10 cellular contexts compared by ENCODE assay signal in the genomic region with DNA sequence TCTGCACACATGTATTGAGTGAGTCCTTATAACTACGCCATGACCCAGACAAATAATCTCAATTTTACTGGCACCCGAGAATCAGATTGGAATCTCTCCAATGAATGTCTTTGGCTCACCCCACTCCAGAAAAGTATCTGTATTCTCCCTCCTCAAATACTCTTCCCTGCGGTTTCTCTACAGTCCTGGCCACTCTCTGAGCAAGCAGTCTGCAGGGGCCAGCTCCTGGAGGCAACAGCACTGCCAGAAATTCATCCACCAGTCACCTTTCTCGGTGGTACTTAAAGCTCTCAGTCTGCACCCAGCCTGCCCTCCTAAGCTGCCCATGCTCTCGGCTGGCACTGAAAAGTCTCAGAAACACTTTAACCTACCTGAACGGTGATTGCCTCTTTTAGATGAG. TPM values are rescaled to one million over a fixed set of nuclear protein-coding genes. Genes with fewer than 3 reads are reported as not detected.
A peak's percentile ranks its signal among the peaks of the same experiment; 100 is the strongest.
DNase-seq lines count a peak whose midpoint lies in the region; TF ChIP-seq lines count a peak whose summit lies in the region.
"Had no signal": no experiment of that assay in that cellular context is flagged by ENCODE, and none has a peak within 500 bp of the region (broad histone marks: within the 10 kb centered on the region; RNA-seq: fewer than 3 reads in every experiment).

No MANE protein-coding gene starts in this region.

- no peak for DNase-seq in AG04450 (ENCODE audit: low read depth, low spot score)
- DNase-seq in PC-9: no peak
- DNase-seq in osteoblast (ENCODE audit: insufficient read length, low spot score, missing footprints): peak; percentile 42
- DNase-seq in NCI-H128 (lab: John Stamatoyannopoulos, UW; ENCODE audit: unreplicated experiment): no peak
- no peak for DNase-seq in NCI-H2196 treated with DMSO at 0.1 percent for 48 hours (lab: John Stamatoyannopoulos, UW; ENCODE audit: unreplicated experiment)
- no peak for DNase-seq in COLO668 (lab: John Stamatoyannopoulos, UW; ENCODE audit: unreplicated experiment)
- DNase-seq in GDM1 (lab: John Stamatoyannopoulos, UW): no peak
- DNase-seq: activated naive CD4-positive, alpha-beta T cell; DMS153 had no signal

- POLR2A ChIA-PET in AG04450 (lab: Yijun Ruan, JAX): interaction anchor here (0.6 to 1.0 kb wide), 4 partner anchors 10 to 378 kb away, joined by 3 to 5 read pairs (median 4); partner anchors contain the start of gene B3GALNT2
- POLR2A ChIA-PET in PC-9 (lab: Charles Lee; ENCODE audit: unreplicated experiment): interaction anchor here (0.6 to 0.8 kb wide), 2 partner anchors 17 to 18 kb away, joined by 3 read pairs; no protein-coding TSS in a partner anchor

- H4K20me1 ChIP-seq in PC-9 (ENCODE audit: insufficient read depth): no peaks in the 10 kb centered on the region
- H4K20me1 ChIP-seq in osteoblast (ENCODE audit: insufficient read depth, low read length): no peaks in the 10 kb centered on the region

- no peak for TF ChIP-seq CTCF in AG04450 (IDR thresholded peaks at IDR 0.05; ENCODE audit: low read depth, low read length)
- no peak for TF ChIP-seq CTCF in PC-9 (conservative IDR thresholded peaks at IDR 0.05)
- TF ChIP-seq CTCF in osteoblast (IDR thresholded peaks at IDR 0.05; ENCODE audit: extremely low read depth, low read depth, low read length): no peak

- H3K27ac ChIP-seq in AG04450 (ENCODE audit: low read depth, low read length) (peak overlapping the region; percentile 82), PC-9 (peak overlapping the region; percentile 32; the same call in 1 of the 2 replicates), duodenal mucosa (ENCODE audit: low read depth, low read length) (peak overlapping the region; percentile 52), osteoblast (ENCODE audit: low read depth, low read length) (peak overlapping the region; percentile 69)

- H3K9me3 ChIP-seq in AG04450 (ENCODE audit: control insufficient read depth, insufficient read depth, low read length) (no peaks in the 10 kb centered on the region), PC-9 (ENCODE audit: insufficient read depth, low read depth) (no peaks in the 10 kb centered on the region), duodenal mucosa (ENCODE audit: control insufficient read depth in 1 of 2, low read length in 2 of 2) (no peaks in the 10 kb centered on the region), osteoblast (ENCODE audit: low read depth, low read length) (no peaks in the 10 kb centered on the region)

- H3K79me2 ChIP-seq in PC-9 (ENCODE audit: low read depth) (no peaks in the 10 kb centered on the region), osteoblast (ENCODE audit: insufficient read depth, low read length) (no peaks in the 10 kb centered on the region)

- no TSS peak for BruUV-seq in PC-9 (replicated peaks; lab: Mats Ljungman, UMichigan)

- no peaks in the 10 kb centered on the region for H3K27me3 ChIP-seq in AG04450 (ENCODE audit: control insufficient read depth, insufficient read depth, low read length)
- H3K27me3 ChIP-seq in PC-9 (ENCODE audit: insufficient read depth, low read depth): no peaks in the 10 kb centered on the region
- no peaks in the 10 kb centered on the region for H3K27me3 ChIP-seq in duodenal mucosa (ENCODE audit: control insufficient read depth in 1 of 2, insufficient read depth in 2 of 2, low read length in 2 of 2)
- H3K27me3 ChIP-seq in osteoblast (ENCODE audit: insufficient read depth, low read length): no peaks in the 10 kb centered on the region

- intact Hi-C loops in PC-9 (cut with micrococcal nuclease; ENCODE audit: unreplicated experiment): loop anchor here (1.0 kb wide), 1 partner anchor 49 kb away; no protein-coding TSS in a partner anchor

- CTCF ChIA-PET in AG04450 (lab: Charles Lee) (interaction anchor here (1.8 to 2.8 kb wide), 2 partner anchors 40 to 89 kb away, joined by 8 to 10 read pairs; no protein-coding TSS in a partner anchor), PC-9 (lab: Charles Lee) (interaction anchor here (1.8 kb wide), 1 partner anchor 89 kb away, joined by 5 read pairs; no protein-coding TSS in a partner anchor)

- no peak overlapping the region for H3K9ac ChIP-seq in duodenal mucosa (ENCODE audit: low read depth in 1 of 2, low read length in 2 of 2)

- H2AFZ ChIP-seq in PC-9 (peak overlapping the region; percentile 76; the same call in 1 of the 2 replicates), osteoblast (ENCODE audit: low read length) (peak overlapping the region; percentile 66)

- peak overlapping the region; percentile 63 for H3K4me2 ChIP-seq in PC-9
- peak overlapping the region; percentile 78 for H3K4me2 ChIP-seq in osteoblast (ENCODE audit: insufficient read depth, low read length)

- H3K4me3 ChIP-seq in AG04450 (ENCODE audit: low read depth, low read length) (no peak overlapping the region), PC-9 (0 out of 2 replicates have a peak overlapping the region, but pooled peaks have one; percentile 13), duodenal mucosa (ENCODE audit: low read depth in 1 of 2, low read length in 2 of 2) (peak overlapping the region; percentile 4 to 42), osteoblast (ENCODE audit: insufficient read depth, low read length) (peak overlapping the region; percentile 53)

- peaks cover 11% of the 10 kb centered on the region; the same call in 1 of the 2 replicates for H3F3A ChIP-seq in PC-9 (ENCODE audit: insufficient read depth, low read depth)

- H3K36me3 ChIP-seq in PC-9 (ENCODE audit: low read depth) (no peaks in the 10 kb centered on the region), duodenal mucosa (ENCODE audit: control insufficient read depth in 1 of 2, insufficient read depth in 2 of 2, low read length in 2 of 2) (no peaks in the 10 kb centered on the region), osteoblast (ENCODE audit: insufficient read depth, low read length) (no peaks in the 10 kb centered on the region)

- H3K4me1 ChIP-seq in PC-9 (replicated peaks; ENCODE audit: insufficient read depth) (peaks cover 15% of the 10 kb centered on the region), duodenal mucosa (ENCODE audit: control insufficient read depth in 1 of 2, insufficient read depth in 2 of 2, low read length in 2 of 2) (peaks cover 0 to 13% of the 10 kb centered on the region in 2 donors), osteoblast (ENCODE audit: insufficient read depth, low read length) (peaks cover 13% of the 10 kb centered on the region)

- H3K9me2 ChIP-seq in PC-9 (ENCODE audit: insufficient read depth): no peaks in the 10 kb centered on the region

RNA-seq across cellular contexts. Expression of gene LYST, which starts 16.1 kb away (rescaled TPM):
- 5.6 and 6.5 TPM in 2 replicates for polyA plus RNA-seq in AG04450 (2011; rRNA removed)
- polyA minus RNA-seq in AG04450 (2011; rRNA and poly(A)+ RNA removed): 11.6 and 21.3 TPM in 2 replicates
- total RNA-seq in PC-9 (2021): 13.6 and 14.1 TPM in 2 replicates
- 63.0 and 86.0 TPM in 2 replicates for total RNA-seq in osteoblast

Comparison
In these comparisons a context has a peak if more than half of its experiments do, and no peak if none do; other contexts are left out.
1. H3K27ac ChIP-seq: peak in every context shown above with its lines; median percentile 82 in AG04450; 69 in osteoblast; 52 in duodenal mucosa; 32 in PC-9.